Comparison of ENCODE assay signal across 9 cellular contexts in the genomic region with DNA sequence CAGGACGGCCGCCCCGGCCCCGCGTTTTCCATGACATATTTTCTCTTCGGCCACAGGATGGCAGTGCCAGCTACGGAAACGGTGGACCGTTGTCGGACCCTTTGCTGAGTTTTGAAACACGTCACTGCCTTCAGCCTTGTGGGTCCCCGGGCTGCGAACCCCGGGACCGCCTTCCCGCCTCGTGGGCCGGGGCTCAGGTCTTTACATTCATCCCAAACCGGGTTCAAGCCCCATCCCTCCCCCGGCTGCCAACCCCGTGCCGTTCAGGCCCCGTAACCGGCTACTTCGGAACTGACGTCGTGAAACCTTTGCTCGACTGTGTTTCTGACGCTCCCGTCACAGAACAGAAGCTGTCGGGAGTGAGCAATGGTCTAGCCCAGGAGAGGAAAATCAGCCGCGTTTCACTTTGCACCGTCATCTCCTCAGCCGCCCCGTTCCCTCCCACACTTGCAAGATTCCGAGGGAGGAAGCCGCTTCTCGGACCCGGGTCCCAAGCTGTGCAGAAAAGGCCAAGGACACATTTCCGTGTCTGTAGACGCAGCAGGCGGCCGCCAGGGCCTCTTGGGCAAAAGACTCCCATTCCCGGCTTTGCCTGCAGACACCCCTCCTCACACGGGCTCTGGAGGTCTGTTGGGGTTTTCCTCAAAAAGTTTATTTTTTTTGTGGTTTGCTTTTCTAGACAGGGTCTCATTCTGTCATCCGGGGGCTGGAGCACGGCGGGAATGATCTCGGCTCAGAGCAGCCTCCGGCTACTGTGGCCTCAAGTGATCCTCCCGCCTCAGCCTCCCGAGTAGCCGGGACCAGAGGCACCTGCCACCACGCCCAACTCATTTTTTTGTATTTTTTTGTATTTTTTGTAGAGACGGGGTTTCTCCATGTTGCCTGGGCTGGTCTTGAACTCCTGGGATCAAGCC. TPM values are rescaled to one million over a fixed set of nuclear protein-coding genes. Genes with fewer than 3 reads are reported as not detected.
DNase-seq lines count a peak whose midpoint lies in the region; ATAC-seq and TF ChIP-seq lines count a peak whose summit lies in the region.
"Had no signal": no experiment of that assay in that cellular context is flagged by ENCODE, and none has a peak within 500 bp of the region (broad histone marks: within the 10 kb centered on the region; RNA-seq: fewer than 3 reads in every experiment).

No MANE protein-coding gene starts in this region.

- H3K9me3 ChIP-seq in hepatocyte (ENCODE audit: low read depth) (no peaks in the 10 kb centered on the region), testis (no peaks in the 10 kb centered on the region)

- TF ChIP-seq POLR2A in testis (IDR thresholded peaks at IDR 0.05) = no peak

- peaks cover 20 to 65% of the 10 kb centered on the region in 2 donors for H3K27me3 Mint-ChIP-seq in stimulated activated naive B cell treated with anti-CD40 and anti-IgM and Interleukin-4, amounts not matched to agents 10 μg/mL and 1 μg/mL and 100 μg/mL, for 72 hours

- H3K79me2 ChIP-seq in hepatocyte = no peaks in the 10 kb centered on the region

- peak overlapping the region; percentile 92 for H3K4me2 ChIP-seq in hepatocyte

- DNase-seq in activated CD4-positive, alpha-beta T cell treated with anti-CD3 and anti-CD28 coated beads for 48 hours = peak; percentile 48
- DNase-seq in activated CD4-positive, alpha-beta T cell treated with anti-CD3 and anti-CD28 coated beads, Interleukin-2, amount 50 U/mL, for 1 hour = no peak
- DNase-seq in T1000 (lab: John Stamatoyannopoulos, UW) (peak; percentile 6), hepatocyte (ENCODE audit: low spot score) (peak; percentile 67), testis (no peak), NCI-H446 treated with DMSO at 0.1 percent for 48 hours (lab: John Stamatoyannopoulos, UW) (no peak)
- no peak for DNase-seq in stimulated activated naive B cell treated with anti-CD40 and anti-IgM and Interleukin-4, amounts not matched to agents 10 μg/mL and 1 μg/mL and 100 μg/mL, for 72 hours
- DNase-seq: T-helper 9 cell had no signal

- H3K4me3 Mint-ChIP-seq in stimulated activated naive B cell treated with anti-CD40 and anti-IgM and Interleukin-4, amounts not matched to agents 10 μg/mL and 1 μg/mL and 100 μg/mL, for 72 hours = peak overlapping the region; percentile 65 to 76

- intact Hi-C loops in testis (cut with DNase I; ENCODE audit: low total_unique reads) = no loop called here

- H3K4me1 ChIP-seq in hepatocyte (ENCODE audit: insufficient read depth) (peaks cover 3% of the 10 kb centered on the region), testis (no peaks in the 10 kb centered on the region)

- TF ChIP-seq CTCF in hepatocyte (IDR thresholded peaks at IDR 0.05; ENCODE audit: poor library complexity) = peak; percentile 61
- TF ChIP-seq CTCF in testis (IDR thresholded peaks at IDR 0.05) = no peak

- WGBS in hepatocyte (ENCODE audit: low lambda C conversion rate, missing lambda C conversion rate) = 27% methylated on average over 54 of the region's 56 CpGs
- 34 to 44% methylated on average over 56 of the region's 56 CpGs for WGBS in testis, 2 donors

- peak overlapping the region; percentile 29 for H3K4me3 ChIP-seq in hepatocyte
- H3K4me3 ChIP-seq in testis = no peak overlapping the region

- H3K27ac Mint-ChIP-seq in stimulated activated naive B cell treated with anti-CD40 and anti-IgM and Interleukin-4, amounts not matched to agents 10 μg/mL and 1 μg/mL and 100 μg/mL, for 72 hours = peak overlapping the region; percentile 56

- H3K4me1 Mint-ChIP-seq in stimulated activated naive B cell treated with anti-CD40 and anti-IgM and Interleukin-4, amounts not matched to agents 10 μg/mL and 1 μg/mL and 100 μg/mL, for 72 hours = peaks cover 2 to 7% of the 10 kb centered on the region in 2 donors

- peaks cover 10% of the 10 kb centered on the region for H3K27me3 ChIP-seq in hepatocyte
- H3K27me3 ChIP-seq in testis = no peaks in the 10 kb centered on the region

- no peaks in the 10 kb centered on the region for H3K9me2 ChIP-seq in hepatocyte (replicated peaks; ENCODE audit: insufficient read depth)

- H3K36me3 Mint-ChIP-seq in stimulated activated naive B cell treated with anti-CD40 and anti-IgM and Interleukin-4, amounts not matched to agents 10 μg/mL and 1 μg/mL and 100 μg/mL, for 72 hours = peaks cover 10 to 11% of the 10 kb centered on the region in 2 donors

- H3K27ac ChIP-seq in hepatocyte = no peak overlapping the region
- H3K27ac ChIP-seq in testis = no peak overlapping the region

- no peaks in the 10 kb centered on the region for H3K9me3 Mint-ChIP-seq in stimulated activated naive B cell treated with anti-CD40 and anti-IgM and Interleukin-4, amounts not matched to agents 10 μg/mL and 1 μg/mL and 100 μg/mL, for 72 hours

- H4K20me1 ChIP-seq in hepatocyte (ENCODE audit: insufficient read depth, poor library complexity, severe bottlenecking) = no peaks in the 10 kb centered on the region

- H3K36me3 ChIP-seq in hepatocyte (replicated peaks; ENCODE audit: insufficient read depth, low read depth) (no peaks in the 10 kb centered on the region), testis (ENCODE audit: low read depth, missing control alignments) (no peaks in the 10 kb centered on the region)

- ATAC-seq in stimulated activated naive B cell treated with anti-CD40 and anti-IgM and Interleukin-4, amounts not matched to agents 10 μg/mL and 1 μg/mL and 100 μg/mL, for 72 hours (replicated peaks) = peak; percentile 41 to 52
- no peak for ATAC-seq in HG02798 (IDR thresholded peaks at IDR 0.05; ENCODE audit: poor library complexity, unreplicated experiment)

- peak overlapping the region; percentile 83 for H2AFZ ChIP-seq in hepatocyte

RNA-seq across cellular contexts. Expression of a gene that starts 41.4 kb away (rescaled TPM):
- total RNA-seq in hepatocyte = 13.0 and 24.3 TPM in 2 replicates
- polyA plus RNA-seq in hepatocyte = 21.1 and 22.4 TPM in 2 replicates
- 100 to 1,000 TPM in 1 of 2 donors, 10 to 100 TPM in 1; 89.6 to 108 TPM for total RNA-seq in testis
- polyA plus RNA-seq in testis (ENCODE audit: insufficient read depth, low read depth, low replicate concordance) = 28.3 TPM

Comparison
In these comparisons a context has a peak if more than half of its experiments do, and no peak if none do; other contexts are left out.
1. DNase-seq: peak in activated CD4-positive, alpha-beta T cell treated with anti-CD3 and anti-CD28 coated beads for 48 hours (single experiment), T1000 (single experiment) and hepatocyte (single experiment); none in activated CD4-positive, alpha-beta T cell treated with anti-CD3 and anti-CD28 coated beads, Interleukin-2, amount 50 U/mL, for 1 hour (single experiment), stimulated activated naive B cell treated with anti-CD40 and anti-IgM and Interleukin-4, amounts not matched to agents 10 μg/mL and 1 μg/mL and 100 μg/mL, for 72 hours (single experiment), testis (single experiment) and NCI-H446 treated with DMSO at 0.1 percent for 48 hours (single experiment).